In genomic region chr1:86317926-86318325, GRCh38 we compare ENCODE assay signal across 24 cellular contexts.
DNase-seq lines count a peak whose midpoint lies in the region; ATAC-seq, FAIRE-seq and TF ChIP-seq lines count a peak whose summit lies in the region.
"Had no signal": no experiment of that assay in that cellular context is flagged by ENCODE, and none has a peak within 500 bp of the region (broad histone marks: within the 10 kb centered on the region; RNA-seq: fewer than 3 reads in every experiment).

No MANE protein-coding gene starts in this region.

- POLR2A ChIA-PET in HepG2 (lab: Yijun Ruan, JAX) (no interaction called here), K562 (lab: Yijun Ruan, JAX) (interaction anchor here (0.6 kb wide), 1 partner anchor 578 kb away, joined by 3 read pairs; no protein-coding TSS in a partner anchor)

- H3K9ac ChIP-seq in HepG2 (ENCODE audit: insufficient read depth, low read depth, low read length) = no peak overlapping the region
- H3K9ac ChIP-seq in K562 (ENCODE audit: insufficient read depth in 1 of 2, low read depth in 2 of 2, low read length in 2 of 2) = no peak overlapping the region
- H3K9ac ChIP-seq: BLaER1 had no signal

- TF ChIP-seq CTCF in HepG2 (CRISPR knock-in tag; IDR thresholded peaks at IDR 0.05) (no peak), right lobe of liver (IDR thresholded peaks at IDR 0.05) (no peak), K562 (IDR thresholded peaks at IDR 0.05 in 2 of 3, conservative IDR thresholded peaks at IDR 0.05 in 1 of 3; ENCODE audit: insufficient read depth in 2 of 3, low read depth in 1 of 3, low read length in 3 of 3) (no peak)

- no peak for TF ChIP-seq RAD21 in HepG2 (CRISPR knock-in tag; IDR thresholded peaks at IDR 0.05)
- no peak for TF ChIP-seq RAD21 in K562 (CRISPR knock-in tag; conservative IDR thresholded peaks at IDR 0.05 in 1 of 2, IDR thresholded peaks at IDR 0.05 in 1 of 2)

- intact Hi-C loops in HepG2 (cut with micrococcal nuclease; ENCODE audit: unreplicated experiment) = no loop called here
- intact Hi-C loops in right lobe of liver (cut with DNase I) = no loop called here
- intact Hi-C loops in K562 (cut with micrococcal nuclease) = no loop called here

- no peaks in the 10 kb centered on the region for H3K9me1 ChIP-seq in K562 (ENCODE audit: control insufficient read depth, insufficient read depth, low read length)

- ATAC-seq in HepG2 = no peak
- no peak for ATAC-seq in right lobe of liver
- no peak for ATAC-seq in K562
- no peak for ATAC-seq in HG03521 (IDR thresholded peaks at IDR 0.05; ENCODE audit: unreplicated experiment)
- ATAC-seq: GM12878 had no signal

- TF ChIP-seq EP300 in HepG2 (IDR thresholded peaks at IDR 0.05; ENCODE audit: low read depth in 2 of 2, low read length in 2 of 2) = no peak
- no peak for TF ChIP-seq EP300 in HepG2 (CRISPR knock-in tag; IDR thresholded peaks at IDR 0.05; ENCODE audit: borderline replicate concordance)
- TF ChIP-seq EP300 in K562 (IDR thresholded peaks at IDR 0.05; ENCODE audit: low read length) = no peak

- no peak overlapping the region for H3K4me2 ChIP-seq in HepG2 (ENCODE audit: low read depth, low read length)
- no peak overlapping the region for H3K4me2 ChIP-seq in K562 (ENCODE audit: insufficient read depth, low read length)
- H3K4me2 ChIP-seq: BLaER1 had no signal

- H2AFZ ChIP-seq in HepG2 (ENCODE audit: low read length) (no peak overlapping the region), K562 (ENCODE audit: low read depth, low read length) (no peak overlapping the region)

- H3K27me3 ChIP-seq in HepG2 (ENCODE audit: control insufficient read depth in 1 of 2, insufficient read depth in 2 of 2, low read length in 2 of 2) (no peaks in the 10 kb centered on the region; a peak in 1 of 5 replicates), right lobe of liver (no peaks in the 10 kb centered on the region), K562 (ENCODE audit: control insufficient read depth in 2 of 2, insufficient read depth in 2 of 2, low read length in 2 of 2) (no peaks in the 10 kb centered on the region)
- H3K27me3 ChIP-seq: BE2C, BLaER1 had no signal

- DNase-seq in HepG2 (ENCODE audit: low spot score) (no peak), right lobe of liver (no peak), K562 (ENCODE audit: extremely low read depth in 1 of 4, low spot score in 3 of 4) (no peak), islet precursor cell (no peak)
- DNase-seq: ACHN; BE2C; C1 segment of cervical spinal cord; CD4-positive, alpha-beta memory T cell; CD4-positive, CD25-positive, alpha-beta regulatory T cell; CD8-positive, alpha-beta memory T cell; COR-L47; DMS 273 treated with DMSO at 0.1 percent for 48 hours; DMS153; DMS53; DMS79; DND-41; EL; GDM1 had no signal

- CTCF ChIA-PET in HepG2 (lab: Yijun Ruan, JAX; ENCODE audit: low intra/inter-chr PET ratio, low total read pairs) (no interaction called here), K562 (lab: Yijun Ruan, JAX; ENCODE audit: low intra/inter-chr PET ratio) (no interaction called here)

- no peaks in the 10 kb centered on the region for H3K36me3 ChIP-seq in HepG2 (replicated peaks in 1 of 2; ENCODE audit: control insufficient read depth in 1 of 2, insufficient read depth in 2 of 2, low read length in 2 of 2)
- H3K36me3 ChIP-seq in right lobe of liver = no peaks in the 10 kb centered on the region
- H3K36me3 ChIP-seq in K562 (ENCODE audit: control insufficient read depth, insufficient read depth, low read length) = no peaks in the 10 kb centered on the region
- H3K36me3 ChIP-seq: BE2C, BLaER1 had no signal

- no TSS peak for BruUV-seq in HepG2 (replicated peaks; lab: Mats Ljungman, UMichigan)
- BruUV-seq in K562 (replicated peaks; lab: Mats Ljungman, UMichigan) = no TSS peak

- H3K9me3 ChIP-seq in HepG2 (ENCODE audit: low read length) (no peaks in the 10 kb centered on the region), right lobe of liver (no peaks in the 10 kb centered on the region), K562 (replicated peaks; ENCODE audit: control insufficient read depth, insufficient read depth, low read depth, low read length) (no peaks in the 10 kb centered on the region)
- H3K9me3 ChIP-seq: BE2C, BLaER1 had no signal

- in situ Hi-C loops in HepG2 (cut with HindIII; ENCODE audit: extremely low pct_ligation_motif_present, low pct_unique_long_range_greater_than_20kb) = no loop called here
- in situ Hi-C loops in K562 (cut with MboI) = no loop called here

- H3K79me2 ChIP-seq in HepG2 (ENCODE audit: insufficient read depth, low read length) (no peaks in the 10 kb centered on the region), K562 (ENCODE audit: control insufficient read depth, insufficient read depth, low read length) (no peaks in the 10 kb centered on the region)

- H4K20me1 ChIP-seq in HepG2 (ENCODE audit: insufficient read depth, low read length) (no peaks in the 10 kb centered on the region), K562 (replicated peaks; ENCODE audit: control insufficient read depth, insufficient read depth, low read length) (no peaks in the 10 kb centered on the region)
- H4K20me1 ChIP-seq: BLaER1 had no signal

- H3K4me1 ChIP-seq in HepG2 (ENCODE audit: insufficient read depth, low read length) (no peaks in the 10 kb centered on the region), right lobe of liver (no peaks in the 10 kb centered on the region), K562 (replicated peaks in 1 of 2; ENCODE audit: control insufficient read depth in 2 of 2, insufficient read depth in 2 of 2, low read length in 2 of 2) (no peaks in the 10 kb centered on the region)
- H3K4me1 ChIP-seq: BE2C, BLaER1 had no signal

- no peak for TF ChIP-seq POLR2A in HepG2 (IDR thresholded peaks at IDR 0.05; ENCODE audit: insufficient read depth in 1 of 2, low read depth in 2 of 2, low read length in 2 of 2)
- TF ChIP-seq POLR2A in right lobe of liver (IDR thresholded peaks at IDR 0.05) = no peak
- TF ChIP-seq POLR2A in K562 (conservative IDR thresholded peaks at IDR 0.05) = no peak

- H3K27ac ChIP-seq in HepG2 (ENCODE audit: extremely low read length, insufficient read depth, low read length) (no peak overlapping the region), right lobe of liver (no peak overlapping the region), K562 (ENCODE audit: extremely low read depth, low read depth, low read length) (no peak overlapping the region)
- H3K27ac ChIP-seq: 22Rv1, BLaER1 had no signal

- no peak for FAIRE-seq in HepG2 (lab: Jason Lieb, UNC)
- no peak for FAIRE-seq in K562 (lab: Jason Lieb, UNC)
- FAIRE-seq: GM12878, GM12892, GM18507 had no signal

- H3K4me3 ChIP-seq in HepG2 (replicated peaks in 1 of 3; ENCODE audit: insufficient read depth in 1 of 3, low read depth in 2 of 3, low read length in 3 of 3) (no peak overlapping the region), right lobe of liver (no peak overlapping the region), K562 (no peak overlapping the region)
- H3K4me3 ChIP-seq: BLaER1, GM12878 had no signal

TF ChIP-seq in K562, 482 proteins besides CTCF, POLR2A, EP300 and RAD21 (continues in another document):
- TF ChIP-seq, protein P1, sequence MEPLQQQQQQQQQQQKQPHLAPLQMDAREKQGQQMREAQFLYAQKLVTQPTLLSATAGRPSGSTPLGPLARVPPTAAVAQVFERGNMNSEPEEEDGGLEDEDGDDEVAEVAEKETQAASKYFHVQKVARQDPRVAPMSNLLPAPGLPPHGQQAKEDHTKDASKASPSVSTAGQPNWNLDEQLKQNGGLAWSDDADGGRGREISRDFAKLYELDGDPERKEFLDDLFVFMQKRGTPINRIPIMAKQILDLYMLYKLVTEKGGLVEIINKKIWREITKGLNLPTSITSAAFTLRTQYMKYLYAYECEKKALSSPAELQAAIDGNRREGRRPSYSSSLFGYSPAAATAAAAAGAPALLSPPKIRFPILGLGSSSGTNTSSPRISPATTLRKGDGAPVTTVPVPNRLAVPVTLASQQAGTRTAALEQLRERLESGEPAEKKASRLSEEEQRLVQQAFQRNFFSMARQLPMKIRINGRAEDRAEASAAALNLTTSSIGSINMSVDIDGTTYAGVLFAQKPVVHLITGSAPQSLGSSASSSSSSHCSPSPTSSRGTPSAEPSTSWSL (CRISPR knock-in tag; IDR thresholded peaks at IDR 0.05; ENCODE audit: borderline replicate concordance) = no peak
- TF ChIP-seq C11orf30 (IDR thresholded peaks at IDR 0.05; ENCODE audit: low read depth) (peak; percentile 49; the same call in 1 of the 2 replicates), MYC (IDR thresholded peaks at IDR 0.05; ENCODE audit: low read depth, low read length) (no peak), MYC (CRISPR knock-in tag; IDR thresholded peaks at IDR 0.05; ENCODE audit: borderline replicate concordance, low read depth) (no peak), CREB3 (tag; conservative IDR thresholded peaks at IDR 0.05; ENCODE audit: low read depth) (no peak), MAFK (IDR thresholded peaks at IDR 0.05; ENCODE audit: low read length) (peak; percentile 64; the same call in 1 of the 2 replicates)

Comparison
In these comparisons a context has a peak if more than half of its experiments do, and no peak if none do; other contexts are left out.
1. Of the 241 proteins assayed by ChIP-seq in both HepG2 and K562: peak only in HepG2: none; only in K562: MAFG; in both: MAFF and MAFK; in neither: 238.